ENCODE assay signal across 23 cellular contexts in the genomic region with DNA sequence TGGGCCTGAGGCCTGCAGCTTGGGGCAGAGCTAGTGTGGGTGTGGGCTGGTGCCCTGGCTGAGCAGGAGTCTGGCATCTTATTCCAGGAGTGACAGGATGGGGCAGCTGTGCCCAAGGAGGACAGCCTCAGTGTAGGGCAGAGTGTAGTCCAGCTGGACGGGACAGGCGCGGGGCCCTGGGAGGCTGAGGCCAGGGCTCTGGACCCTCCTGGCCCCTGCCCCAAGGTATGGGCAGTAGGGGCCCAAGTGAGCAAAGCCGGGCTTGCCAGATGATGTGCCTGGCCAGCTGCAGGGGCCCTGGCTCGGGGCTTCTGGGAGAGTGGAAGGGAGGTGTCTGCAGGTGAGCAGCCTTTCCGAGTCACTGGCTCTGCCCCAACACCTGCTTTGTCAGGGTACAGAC.
"Had no signal": no experiment of that assay in that cellular context is flagged by ENCODE, and none has a peak within 500 bp of the region (broad histone marks: within the 10 kb centered on the region; RNA-seq: fewer than 3 reads in every experiment).

No MANE protein-coding gene starts in this region.

- H3K4me3 ChIP-seq: cardiac muscle cell, SK-N-MC had no signal

- H3K27me3 ChIP-seq: brain microvascular endothelial cell, cardiac muscle cell had no signal

- DNase-seq: activated B cell treated with CpG ODN at 0.5 μM for 24 hours; activated CD4-positive, alpha-beta memory T cell treated with anti-CD3 and anti-CD28 coated beads for 36 hours; activated CD4-positive, alpha-beta T cell treated with anti-CD3 and anti-CD28 coated beads for 1 hour; activated CD4-positive, alpha-beta T cell treated with anti-CD3 and anti-CD28 coated beads, Interleukin-2, amount 10 ng/mL, durations not matched to agents 24 days and 14 days; activated CD8-positive, alpha-beta memory T cell treated with anti-CD3 and anti-CD28 coated beads for 24 hours; activated effector memory CD4-positive, alpha-beta T cell treated with anti-CD3 and anti-CD28 coated beads, Interleukin-2, amount 50 U/mL, for 16 hours; activated naive CD4-positive, alpha-beta T cell treated with anti-CD3 and anti-CD28 coated beads for 36 hours; activated T-cell treated with anti-CD3 and anti-CD28 coated beads, Interleukin-2, amount 50 U/mL, for 4 hours; amygdala; brain microvascular endothelial cell; Karpas-422; NCI-H1092; NCI-H1417; NCI-H2029; NCI-H2107; NCI-H524; NCI-H748 treated with DMSO at 0.1 percent for 48 hours; T-cell; T-helper 2 cell; T1000 had no signal

- H3K27ac ChIP-seq: brain microvascular endothelial cell, cardiac muscle cell, SK-N-MC had no signal

- H3K36me3 ChIP-seq: brain microvascular endothelial cell, cardiac muscle cell had no signal

- ATAC-seq: activated T-cell treated with anti-CD3 and anti-CD28 coated beads, Interleukin-2, amount 50 U/mL, for 4 hours; Right ventricle myocardium inferior; T-cell had no signal
